In genomic region chr16:58499615-58500328, GRCh38 we compare ENCODE assay signal across 8 cellular contexts. TPM values are rescaled to one million over a fixed set of nuclear protein-coding genes. Genes with fewer than 3 reads are reported as not detected.
A peak's percentile ranks its signal among the peaks of the same experiment; 100 is the strongest.
DNase-seq lines count a peak whose midpoint lies in the region; ATAC-seq lines count a peak whose summit lies in the region.

NDRG4 (plus strand) TSS chr16:58500143; CDS start chr16:58500249, 106 bp downstream.

- ATAC-seq in GM19035 (IDR thresholded peaks at IDR 0.05; ENCODE audit: unreplicated experiment) (peak; percentile 58), HG03095 (IDR thresholded peaks at IDR 0.05; ENCODE audit: unreplicated experiment) (no peak)

- H3K4me3 ChIP-seq in HUES64 (ENCODE audit: low read length) (peak within 1 kb of the TSS; percentile 58), skeletal muscle satellite cell (ENCODE audit: low read length) (peak within 1 kb of the TSS; percentile 59)

- H3K36me3 ChIP-seq in HUES64 (ENCODE audit: insufficient read depth, low read length) (no peaks in the 10 kb centered on the region), skeletal muscle satellite cell (ENCODE audit: insufficient read depth, low read length) (no peaks in the 10 kb centered on the region)

- H3K4me1 ChIP-seq in HUES64 (ENCODE audit: insufficient read depth, low read length) (peaks cover 16% of the 10 kb centered on the region), skeletal muscle satellite cell (ENCODE audit: control insufficient read depth, insufficient read depth, low read length) (peaks cover 22% of the 10 kb centered on the region)

- 21% methylated on average over 21 of the region's 23 CpGs for WGBS in HUES64

- H3K27ac ChIP-seq in HUES64 (ENCODE audit: low read depth, low read length), result no peak within 1 kb of the TSS

- H3K27me3 ChIP-seq in HUES64 (ENCODE audit: insufficient read depth, low read length) (peaks cover 11% of the 10 kb centered on the region; the same call in 1 of the 2 replicates), skeletal muscle satellite cell (ENCODE audit: control insufficient read depth, insufficient read depth, low read length) (peaks cover 19% of the 10 kb centered on the region)

- peak within 1 kb of the TSS; percentile 76 for H3K4me2 ChIP-seq in skeletal muscle satellite cell (ENCODE audit: low read length)

- no peak within 1 kb of the TSS for H3K9ac ChIP-seq in HUES64 (ENCODE audit: low read depth, low read length)
- peak within 1 kb of the TSS; percentile 44 for H3K9ac ChIP-seq in skeletal muscle satellite cell (ENCODE audit: low read depth, low read length)

- no peaks in the 10 kb centered on the region for H3K9me3 ChIP-seq in HUES64 (ENCODE audit: insufficient read depth, low read depth, low read length)
- H3K9me3 ChIP-seq in skeletal muscle satellite cell (replicated peaks; ENCODE audit: low read length), result no peaks in the 10 kb centered on the region

- DNase-seq in Ammon's horn (ENCODE audit: low spot score) (peak; percentile 98), SHP77 treated with DMSO at 0.1 percent for 48 hours (lab: John Stamatoyannopoulos, UW) (peak; percentile 91), cerebellar nuclear complex (lab: John Stamatoyannopoulos, UW) (peak; percentile 67 to 91), iPS-NIHi11 (ENCODE audit: low spot score) (peak; percentile 90)

RNA-seq across cellular contexts. Expression of gene NDRG4, which starts in this region (rescaled TPM):
- 11.0 TPM for polyA plus RNA-seq in HUES64 (2013, experiment 1 of 2)
- 26.9 TPM for polyA plus RNA-seq in HUES64 (2013, experiment 2 of 2)
- total RNA-seq in skeletal muscle satellite cell (2012; rRNA removed), result 5.8 and 8.3 TPM in 2 replicates
